In the genomic region with DNA sequence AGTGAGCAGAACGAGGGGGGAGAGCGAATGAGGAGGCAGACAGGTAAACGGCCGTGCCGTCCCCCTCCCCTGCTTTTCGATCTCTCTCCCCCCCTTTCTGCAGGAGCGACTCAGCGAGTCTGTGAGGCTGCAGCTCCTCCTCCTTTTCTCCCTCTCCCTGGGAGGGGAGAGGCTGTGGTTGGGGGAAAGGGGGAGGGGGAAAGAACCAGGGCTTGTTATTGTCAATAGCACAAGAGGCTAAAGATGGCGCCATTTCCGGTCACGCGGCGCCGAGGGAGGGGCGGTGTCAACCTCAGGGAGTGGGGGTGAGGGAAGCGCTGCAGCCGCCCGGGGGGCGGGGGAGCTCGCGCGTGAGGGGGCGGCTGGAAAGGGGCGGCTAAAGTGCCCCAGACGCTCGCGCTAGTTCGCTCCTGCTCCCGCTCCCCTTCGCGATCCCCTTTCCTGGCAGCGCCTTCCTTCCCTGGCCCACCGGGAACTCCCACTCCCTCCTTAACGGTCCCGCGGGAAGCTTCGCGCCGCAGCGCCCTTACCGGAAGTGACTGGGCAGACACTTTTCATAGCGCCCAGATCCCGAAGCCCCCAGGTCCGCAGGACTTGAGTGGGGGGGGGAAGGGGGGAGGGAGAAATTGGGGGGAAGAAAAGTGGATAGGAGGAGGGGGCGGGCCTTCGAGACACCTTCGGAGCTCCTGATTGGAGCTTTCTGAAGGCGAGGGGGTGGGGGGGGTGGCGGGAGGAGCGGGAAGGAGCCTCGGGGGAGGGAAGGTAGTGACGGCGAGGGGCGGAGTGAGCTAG, we compare ENCODE assay signal across 8 cellular contexts. TPM values are rescaled to one million over a fixed set of nuclear protein-coding genes. Genes with fewer than 3 reads are reported as not detected.
DNase-seq lines count a peak whose midpoint lies in the region; ATAC-seq and TF ChIP-seq lines count a peak whose summit lies in the region.

A gene (minus strand): TSS at position 121 of the 792 bp plus-strand sequence. CDS start 324 bp downstream, outside the sequence.

- POLR2A ChIA-PET in BJ (lab: Charles Lee): interaction anchor here (0.5 to 1.0 kb wide), 4 partner anchors 36 to 941 kb away, joined by 3 to 10 read pairs (median 4); a partner anchor contains a TSS
- POLR2A ChIA-PET in activated CD4-positive, alpha-beta T cell treated with anti-CD3 and anti-CD28 coated beads, Interleukin-2, amount 10 ng/mL, durations not matched to agents 7 days and 5 days (lab: Charles Lee): interaction anchor here (0.6 to 3.2 kb wide), 3 partner anchors 12 to 691 kb away, joined by 3 to 14 read pairs (median 6); a partner anchor contains a TSS

- H3K4me3 Mint-ChIP-seq in activated CD4-positive, alpha-beta T cell treated with anti-CD3 and anti-CD28 coated beads, Interleukin-2, amount 10 ng/mL, durations not matched to agents 7 days and 5 days: peak within 1 kb of the TSS; percentile 99

- H3K27ac ChIP-seq in coronary artery: peak within 1 kb of the TSS; percentile 95 to 97

- H3K4me1 Mint-ChIP-seq in activated CD4-positive, alpha-beta T cell treated with anti-CD3 and anti-CD28 coated beads, Interleukin-2, amount 10 ng/mL, durations not matched to agents 7 days and 5 days: peaks cover 26% of the 10 kb centered on the region

- H3K36me3 ChIP-seq in BJ (ENCODE audit: control insufficient read depth, insufficient read depth, low read length): no peaks in the 10 kb centered on the region

- peaks cover 24% of the 10 kb centered on the region for H3K36me3 Mint-ChIP-seq in activated CD4-positive, alpha-beta T cell treated with anti-CD3 and anti-CD28 coated beads, Interleukin-2, amount 10 ng/mL, durations not matched to agents 7 days and 5 days (ENCODE audit: low read depth)

- CTCF ChIA-PET in BJ (lab: Yijun Ruan, JAX): interaction anchor here (1.4 kb wide), 1 partner anchor 42 kb away, joined by 3 read pairs; a partner anchor contains a TSS
- CTCF ChIA-PET in activated CD4-positive, alpha-beta T cell treated with anti-CD3 and anti-CD28 coated beads, Interleukin-2, amount 10 ng/mL, durations not matched to agents 7 days and 5 days (lab: Charles Lee): interaction anchor here (1.5 to 1.7 kb wide), 2 partner anchors 14 to 43 kb away, joined by 4 to 5 read pairs; a partner anchor contains a TSS

- H3K27me3 Mint-ChIP-seq in activated CD4-positive, alpha-beta T cell treated with anti-CD3 and anti-CD28 coated beads, Interleukin-2, amount 10 ng/mL, durations not matched to agents 7 days and 5 days: no peaks in the 10 kb centered on the region

- DNase-seq in BJ (ENCODE audit: low read depth) (peak; percentile 82), NCI-H526 treated with DMSO at 0.1 percent for 48 hours (lab: John Stamatoyannopoulos, UW) (peak; percentile 79), coronary artery (ENCODE audit: low spot score) (peak; percentile 95), left kidney (ENCODE audit: low read depth, low spot score) (peak; percentile 97)
- peak; percentile 94 for DNase-seq in activated CD4-positive, alpha-beta T cell treated with anti-CD3 and anti-CD28 coated beads, Interleukin-2, amount 10 ng/mL, durations not matched to agents 7 days and 5 days
- peak; percentile 93 for DNase-seq in stimulated activated CD4-positive, alpha-beta T cell treated with anti-CD3 and anti-CD28 coated beads, Interleukin-1b, Interleukin-23, amount 100 ng/mL, for 48 hours

- no peak for TF ChIP-seq CTCF in BJ (IDR thresholded peaks at IDR 0.05; ENCODE audit: insufficient read depth, low read depth, low read length)
- no peak for TF ChIP-seq CTCF in coronary artery (IDR thresholded peaks at IDR 0.05)

- H3K27ac Mint-ChIP-seq in activated CD4-positive, alpha-beta T cell treated with anti-CD3 and anti-CD28 coated beads, Interleukin-2, amount 10 ng/mL, durations not matched to agents 7 days and 5 days: peak within 1 kb of the TSS; percentile 99

- H3K4me3 ChIP-seq in BJ (ENCODE audit: low read depth, low read length) (peak within 1 kb of the TSS; percentile 62), coronary artery (peak within 1 kb of the TSS; percentile 81)

- no peaks in the 10 kb centered on the region for H3K27me3 ChIP-seq in BJ (ENCODE audit: control insufficient read depth, insufficient read depth, low read length)

- H3K9me3 Mint-ChIP-seq in activated CD4-positive, alpha-beta T cell treated with anti-CD3 and anti-CD28 coated beads, Interleukin-2, amount 10 ng/mL, durations not matched to agents 7 days and 5 days: no peaks in the 10 kb centered on the region

- ATAC-seq in GM19324 (IDR thresholded peaks at IDR 0.05; ENCODE audit: low FRiP score, unreplicated experiment): peak; percentile 82
- peak; percentile 81 for ATAC-seq in HG03469 (IDR thresholded peaks at IDR 0.05; ENCODE audit: unreplicated experiment)

RNA-seq across cellular contexts. Expression of the gene that starts here (rescaled TPM):
- 107 and 114 TPM in 2 replicates for polyA plus RNA-seq in BJ (2011; rRNA removed)
- 165 and 280 TPM in 2 replicates for polyA minus RNA-seq in BJ (2011; rRNA and poly(A)+ RNA removed)
- total RNA-seq in activated CD4-positive, alpha-beta T cell treated with anti-CD3 and anti-CD28 coated beads, Interleukin-2, amount 10 ng/mL, durations not matched to agents 7 days and 5 days: 10 to 100 TPM; 44.8 to 46.2 TPM

Comparison
In these comparisons a context has a peak if more than half of its experiments do, and no peak if none do; other contexts are left out.
1. Peak in every context shown above with its lines: DNase-seq, ATAC-seq, H3K4me3 ChIP-seq and H3K27ac ChIP-seq.